In genomic region chr4:163164110-163164509, GRCh38 we compare ENCODE assay signal across 17 cellular contexts. TPM values are rescaled to one million over a fixed set of nuclear protein-coding genes. Genes with fewer than 3 reads are reported as not detected.
A peak's percentile ranks its signal among the peaks of the same experiment; 100 is the strongest.
DNase-seq lines count a peak whose midpoint lies in the region; ATAC-seq and TF ChIP-seq lines count a peak whose summit lies in the region.
"Had no signal": no experiment of that assay in that cellular context is flagged by ENCODE, and none has a peak within 500 bp of the region (broad histone marks: within the 10 kb centered on the region; RNA-seq: fewer than 3 reads in every experiment).

No MANE protein-coding gene starts in this region.

- in situ Hi-C loops in gastrocnemius medialis (cut with MboI; ENCODE audit: low sequenced_read_pairs in 4 of 4) = loop anchor here in 1 of 4 donors (25.0 kb wide), 1 partner anchor 323 kb away; the partner anchor contains the start of gene TMA16

- H3K27me3 ChIP-seq in gastrocnemius medialis = no peaks in the 10 kb centered on the region
- H3K27me3 ChIP-seq in ascending aorta = no peaks in the 10 kb centered on the region
- H3K27me3 ChIP-seq: brain microvascular endothelial cell, heart left ventricle, stomach had no signal

- no peak for ATAC-seq in central memory CD8-positive, alpha-beta T cell (replicated peaks; ENCODE audit: extremely low read depth, poor library complexity, severe bottlenecking)
- no peak for ATAC-seq in gastrocnemius medialis
- ATAC-seq in sciatic nerve = no peak
- ATAC-seq: HCT116, heart left ventricle had no signal

- no peaks in the 10 kb centered on the region for H3K27me3 Mint-ChIP-seq in activated naive CD4-positive, alpha-beta T cell treated with anti-CD3 and anti-CD28 coated beads, Interleukin-2, amount 50 U/mL, for 24 hours
- H3K27me3 Mint-ChIP-seq in activated naive CD4-positive, alpha-beta T cell treated with anti-CD3 and anti-CD28 coated beads for 36 hours (ENCODE audit: low read depth) = no peaks in the 10 kb centered on the region
- no peaks in the 10 kb centered on the region for H3K27me3 Mint-ChIP-seq in central memory CD8-positive, alpha-beta T cell

- no peaks in the 10 kb centered on the region for H3K9me3 Mint-ChIP-seq in activated naive CD4-positive, alpha-beta T cell treated with anti-CD3 and anti-CD28 coated beads, Interleukin-2, amount 50 U/mL, for 24 hours
- no peaks in the 10 kb centered on the region for H3K9me3 Mint-ChIP-seq in activated naive CD4-positive, alpha-beta T cell treated with anti-CD3 and anti-CD28 coated beads for 36 hours
- no peaks in the 10 kb centered on the region for H3K9me3 Mint-ChIP-seq in central memory CD8-positive, alpha-beta T cell

- no peak for TF ChIP-seq CTCF in NB4 (IDR thresholded peaks at IDR 0.05; ENCODE audit: low read depth, low read length)
- TF ChIP-seq CTCF in gastrocnemius medialis (IDR thresholded peaks at IDR 0.05 in 4 of 5, conservative IDR thresholded peaks at IDR 0.05 in 1 of 5) = no peak
- TF ChIP-seq CTCF in ascending aorta (IDR thresholded peaks at IDR 0.05) = no peak

- H3K4me3 ChIP-seq in NB4 (ENCODE audit: low read depth, low read length) = peak overlapping the region; percentile 84
- H3K4me3 ChIP-seq in gastrocnemius medialis = peak overlapping the region in 1 of 4 donors; percentile 73
- no peak overlapping the region for H3K4me3 ChIP-seq in ascending aorta

- H3K27ac Mint-ChIP-seq in activated naive CD4-positive, alpha-beta T cell treated with anti-CD3 and anti-CD28 coated beads, Interleukin-2, amount 50 U/mL, for 24 hours = no peak overlapping the region
- H3K27ac Mint-ChIP-seq in activated naive CD4-positive, alpha-beta T cell treated with anti-CD3 and anti-CD28 coated beads for 36 hours = no peak overlapping the region
- no peak overlapping the region for H3K27ac Mint-ChIP-seq in central memory CD8-positive, alpha-beta T cell (ENCODE audit: low read depth)

- CTCF ChIA-PET in activated naive CD4-positive, alpha-beta T cell treated with anti-CD3 and anti-CD28 coated beads for 36 hours (lab: Charles Lee) = no interaction called here

- peaks cover 22% of the 10 kb centered on the region for H3K36me3 Mint-ChIP-seq in activated naive CD4-positive, alpha-beta T cell treated with anti-CD3 and anti-CD28 coated beads, Interleukin-2, amount 50 U/mL, for 24 hours
- peaks cover 39% of the 10 kb centered on the region for H3K36me3 Mint-ChIP-seq in activated naive CD4-positive, alpha-beta T cell treated with anti-CD3 and anti-CD28 coated beads for 36 hours (ENCODE audit: low read depth)
- H3K36me3 Mint-ChIP-seq in central memory CD8-positive, alpha-beta T cell (ENCODE audit: insufficient read depth) = peaks cover 32% of the 10 kb centered on the region

- peak overlapping the region; percentile 87 to 97 (median 93) for H3K27ac ChIP-seq in gastrocnemius medialis
- H3K27ac ChIP-seq in ascending aorta = no peak overlapping the region
- H3K27ac ChIP-seq: brain microvascular endothelial cell, C4-2B, heart left ventricle had no signal

- peaks cover 65% of the 10 kb centered on the region for H3K4me1 Mint-ChIP-seq in activated naive CD4-positive, alpha-beta T cell treated with anti-CD3 and anti-CD28 coated beads, Interleukin-2, amount 50 U/mL, for 24 hours
- peaks cover 59% of the 10 kb centered on the region for H3K4me1 Mint-ChIP-seq in activated naive CD4-positive, alpha-beta T cell treated with anti-CD3 and anti-CD28 coated beads for 36 hours (ENCODE audit: low read depth)
- H3K4me1 Mint-ChIP-seq in central memory CD8-positive, alpha-beta T cell = peaks cover 37% of the 10 kb centered on the region

- intact Hi-C loops in activated naive CD4-positive, alpha-beta T cell treated with anti-CD3 and anti-CD28 coated beads for 36 hours (cut with micrococcal nuclease) = loop anchor here (10.0 kb wide), 1 partner anchor 501 kb away; no protein-coding TSS in a partner anchor
- intact Hi-C loops in gastrocnemius medialis (cut with DNase I; ENCODE audit: low total_unique reads) (loop anchor here (10.0 kb wide), 1 partner anchor 1951 kb away; the partner anchor contains the start of gene TMEM192), ascending aorta (cut with DNase I) (no loop called here), sciatic nerve (cut with DNase I) (no loop called here)

- no peak for TF ChIP-seq POLR2A in NB4 (IDR thresholded peaks at IDR 0.05; ENCODE audit: extremely low read depth, insufficient read length)
- TF ChIP-seq POLR2A in gastrocnemius medialis (IDR thresholded peaks at IDR 0.05) = no peak

- H3K36me3 ChIP-seq in gastrocnemius medialis (peaks cover 0 to 28% of the 10 kb centered on the region in 2 donors), ascending aorta (peaks cover 0 to 12% of the 10 kb centered on the region in 2 donors)
- H3K36me3 ChIP-seq: brain microvascular endothelial cell had no signal

- no peak for DNase-seq in activated naive CD4-positive, alpha-beta T cell treated with anti-CD3 and anti-CD28 coated beads for 36 hours
- DNase-seq in NB4 (ENCODE audit: low read depth) (no peak), gastrocnemius medialis (no peak), NCI-H1105 (lab: John Stamatoyannopoulos, UW) (no peak), ascending aorta (ENCODE audit: low spot score in 2 of 2) (no peak), sciatic nerve (ENCODE audit: low spot score) (no peak)
- no peak for DNase-seq in central memory CD8-positive, alpha-beta T cell (ENCODE audit: low spot score in 2 of 2)
- DNase-seq: activated naive CD4-positive, alpha-beta T cell; brain microvascular endothelial cell; DMS79 treated with DMSO at 0.1 percent for 48 hours; heart left ventricle; NCI-H2029; NCI-H510A; stomach had no signal

- H3K4me1 ChIP-seq in gastrocnemius medialis (peaks cover 32 to 40% of the 10 kb centered on the region in 2 donors), ascending aorta (peaks cover 0 to 15% of the 10 kb centered on the region in 2 donors)

- no peaks in the 10 kb centered on the region for H3K9me3 ChIP-seq in gastrocnemius medialis
- H3K9me3 ChIP-seq in ascending aorta = no peaks in the 10 kb centered on the region
- H3K9me3 ChIP-seq: heart left ventricle, stomach had no signal

- H3K4me3 Mint-ChIP-seq in activated naive CD4-positive, alpha-beta T cell treated with anti-CD3 and anti-CD28 coated beads, Interleukin-2, amount 50 U/mL, for 24 hours = peak overlapping the region; percentile 54
- H3K4me3 Mint-ChIP-seq in activated naive CD4-positive, alpha-beta T cell treated with anti-CD3 and anti-CD28 coated beads for 36 hours = no peak overlapping the region
- H3K4me3 Mint-ChIP-seq in central memory CD8-positive, alpha-beta T cell = peak overlapping the region; percentile 93

RNA-seq across cellular contexts. Expression of gene NAF1, which starts 2.6 kb away (rescaled TPM):
- total RNA-seq in activated naive CD4-positive, alpha-beta T cell treated with anti-CD3 and anti-CD28 coated beads for 36 hours = 10 to 100 TPM; 20.1 to 20.4 TPM
- 10 to 100 TPM; 28.8 to 55.2 (median 37.6) TPM for total RNA-seq in gastrocnemius medialis
- 13.3 TPM for total RNA-seq in ascending aorta
- total RNA-seq in sciatic nerve = 28.6 TPM

Comparison
In these comparisons a context has a peak if more than half of its experiments do, and no peak if none do; other contexts are left out.
1. H3K27ac ChIP-seq: peak in gastrocnemius medialis (4 of 4); none in ascending aorta (0 of 2).
2. intact Hi-C loops: an anchor here in activated naive CD4-positive, alpha-beta T cell treated with anti-CD3 and anti-CD28 coated beads for 36 hours (10.0 kb wide) and gastrocnemius medialis (10.0 kb wide); none called in ascending aorta and sciatic nerve.